1 cellular context compared by ENCODE assay signal in the genomic region with DNA sequence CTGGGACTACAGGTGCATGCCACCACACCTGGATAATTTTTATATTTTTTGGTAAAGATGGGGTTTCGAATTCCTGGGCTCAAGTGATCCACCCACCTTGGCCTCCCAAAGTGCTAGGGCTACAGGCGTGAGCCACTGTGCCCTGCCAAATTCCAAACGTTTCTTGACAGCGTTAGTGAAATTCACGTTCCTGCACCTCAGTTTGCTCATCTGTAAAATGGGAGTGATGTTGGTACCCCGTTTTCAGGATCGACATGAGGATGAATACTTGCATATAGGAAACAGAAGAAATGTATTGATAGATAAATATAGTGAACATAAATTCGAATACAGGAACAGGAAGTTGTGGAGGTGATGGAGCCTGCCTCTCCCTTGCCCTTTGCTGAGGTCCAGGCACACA.
TF ChIP-seq lines count a peak whose summit lies in the region.

No MANE protein-coding gene starts in this region.

TF ChIP-seq in HCT116, 20 proteins besides CTCF, POLR2A, EP300 and RAD21:
- no peak for TF ChIP-seq SP1 (IDR thresholded peaks at IDR 0.05; ENCODE audit: low read depth)
- no peak for TF ChIP-seq TCF7L2 (IDR thresholded peaks at IDR 0.05; ENCODE audit: borderline replicate concordance, extremely low read depth, insufficient read depth, insufficient read length)
- no peak for TF ChIP-seq POLR2AphosphoS5 (IDR thresholded peaks at IDR 0.05; ENCODE audit: low read depth, low read length)
- TF ChIP-seq EZH2phosphoT487 (IDR thresholded peaks at IDR 0.05; ENCODE audit: borderline replicate concordance): no peak
